Comparison of ENCODE assay signal across 21 cellular contexts in the genomic region with DNA sequence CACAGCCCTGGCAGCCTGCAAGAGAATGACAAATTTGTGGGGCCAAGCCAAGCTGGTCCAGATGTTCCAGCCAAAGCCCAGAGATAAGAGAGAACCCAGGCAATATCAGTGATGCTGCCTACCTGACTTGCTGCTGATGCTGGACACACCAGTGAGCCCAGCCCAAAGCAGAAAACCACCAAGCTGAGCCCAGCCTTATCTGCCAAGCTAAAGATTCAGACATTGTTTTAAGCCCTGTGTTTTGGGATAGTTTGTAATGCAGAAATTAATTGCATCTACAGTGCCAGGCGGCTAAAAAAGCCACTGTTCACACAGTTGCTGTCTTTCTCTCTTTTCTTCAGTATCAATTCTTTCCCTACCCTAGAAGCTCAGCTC. TPM values are rescaled to one million over a fixed set of nuclear protein-coding genes. Genes with fewer than 3 reads are reported as not detected.
DNase-seq lines count a peak whose midpoint lies in the region; ATAC-seq, FAIRE-seq and TF ChIP-seq lines count a peak whose summit lies in the region.
"Had no signal": no experiment of that assay in that cellular context is flagged by ENCODE, and none has a peak within 500 bp of the region (broad histone marks: within the 10 kb centered on the region; RNA-seq: fewer than 3 reads in every experiment).

No MANE protein-coding gene starts in this region.

- peak overlapping the region; percentile 98 for H2AK5ac ChIP-seq in neuronal stem cell (ENCODE audit: low read depth, low read length)

- H3K27me3 Mint-ChIP-seq in GM23338 (ENCODE audit: insufficient read depth, low read depth, poor library complexity) (peaks cover 21% of the 10 kb centered on the region), astrocyte (ENCODE audit: low read depth, unreplicated experiment) (peaks cover 49% of the 10 kb centered on the region)

- H3F3A ChIP-seq in GM23338 (replicated peaks; ENCODE audit: low read depth): no peaks in the 10 kb centered on the region

- TF ChIP-seq EP300 in tibial nerve (IDR thresholded peaks at IDR 0.05): no peak

- 95 to 100% methylated on average over 1 of the region's 1 CpG for WGBS in heart right ventricle, 2 donors
- WGBS in neuronal stem cell (ENCODE audit: extremely low coverage in 2 of 2, insufficient read length in 2 of 2, insufficient replicate concordance in 1 of 2), 2 donors: no CpG with 5 or more reads among the region's 1 CpG
- whole genome bisulfite sequencing in tibial nerve, 2 donors: 88 to 92% methylated on average over 1 of the region's 1 CpG

- H3K4me1 Mint-ChIP-seq in GM23338: peaks cover 28% of the 10 kb centered on the region
- H3K4me1 Mint-ChIP-seq in astrocyte (ENCODE audit: low read depth, unreplicated experiment): no peaks in the 10 kb centered on the region
- H3K4me1 Mint-ChIP-seq: CD14-positive monocyte; CD4-positive, alpha-beta memory T cell had no signal

- no peak for TF ChIP-seq POLR2A in tibial nerve (IDR thresholded peaks at IDR 0.05)

- intact Hi-C loops in Right ventricle myocardium superior (cut with DNase I) (no loop called here), heart right ventricle (cut with DNase I) (no loop called here)

- H3K79me2 ChIP-seq in GM23338 (replicated peaks; ENCODE audit: insufficient read depth): no peaks in the 10 kb centered on the region
- no peaks in the 10 kb centered on the region for H3K79me2 ChIP-seq in astrocyte (ENCODE audit: insufficient read depth, low read length)

- H3K27ac Mint-ChIP-seq in GM23338 (no peak overlapping the region), astrocyte (ENCODE audit: unreplicated experiment) (peak overlapping the region; percentile 18)
- H3K27ac Mint-ChIP-seq: CD14-positive monocyte; CD4-positive, alpha-beta memory T cell had no signal

- H3K23ac ChIP-seq in neuronal stem cell (ENCODE audit: low read depth, low read length, poor library complexity): no peak overlapping the region

- FAIRE-seq in astrocyte (lab: Jason Lieb, UNC): no peak
- FAIRE-seq: GM12878 had no signal

- DNase-seq in Right ventricle myocardium superior (peak; percentile 17), heart right ventricle (no peak), GM23338 (ENCODE audit: low spot score) (no peak), astrocyte (ENCODE audit: low read depth) (no peak), neuronal stem cell (ENCODE audit: low spot score) (no peak), tibial nerve (ENCODE audit: low spot score in 2 of 2) (no peak), T-helper 2 cell (no peak)
- DNase-seq: 8988T; CD4-positive, alpha-beta memory T cell; DND-41; EL; GM23248; H7 had no signal

- no peak overlapping the region for H4K8ac ChIP-seq in neuronal stem cell (ENCODE audit: low read depth, low read length)

- no peak overlapping the region for H3K4me2 ChIP-seq in GM23338
- no peak overlapping the region for H3K4me2 ChIP-seq in astrocyte (ENCODE audit: low read length)
- H3K4me2 ChIP-seq in neuronal stem cell (ENCODE audit: insufficient read depth, low read length, poor library complexity, severe bottlenecking): no peak overlapping the region
- H3K4me2 ChIP-seq: BLaER1 had no signal

- no peak overlapping the region for H3K4me3 ChIP-seq in heart right ventricle
- no peak overlapping the region for H3K4me3 ChIP-seq in GM23338
- no peak overlapping the region for H3K4me3 ChIP-seq in astrocyte (ENCODE audit: insufficient read depth, low read depth, low read length)
- no peak overlapping the region for H3K4me3 ChIP-seq in neuronal stem cell (ENCODE audit: low read length in 2 of 2)
- no peak overlapping the region for H3K4me3 ChIP-seq in tibial nerve
- H3K4me3 ChIP-seq: BLaER1, GM12878, GM23248 had no signal

- peaks cover 8% of the 10 kb centered on the region; the same call in 2 of the 3 replicates for H3K9me3 Mint-ChIP-seq in GM23338
- H3K9me3 Mint-ChIP-seq in astrocyte (ENCODE audit: unreplicated experiment): peaks cover 7% of the 10 kb centered on the region

- H3K9me3 ChIP-seq in heart right ventricle: peaks cover 0 to 8% (median 0%) of the 10 kb centered on the region in 11 donors
- peaks cover 9% of the 10 kb centered on the region for H3K9me3 ChIP-seq in astrocyte (ENCODE audit: insufficient read depth, low read depth, low read length)
- H3K9me3 ChIP-seq in neuronal stem cell (replicated peaks in 1 of 2; ENCODE audit: control insufficient read depth in 2 of 2, insufficient read depth in 1 of 2, low read depth in 1 of 2, low read length in 2 of 2): peaks cover 0 to 4% of the 10 kb centered on the region in 2 donors
- peaks cover 0 to 5% (median 0%) of the 10 kb centered on the region in 4 donors for H3K9me3 ChIP-seq in tibial nerve

- H3K79me1 ChIP-seq in neuronal stem cell (ENCODE audit: low read depth, low read length): no peaks in the 10 kb centered on the region

- peak overlapping the region; percentile 30 for H2BK15ac ChIP-seq in neuronal stem cell (ENCODE audit: low read length)

- H3K18ac ChIP-seq in neuronal stem cell (ENCODE audit: low read length): no peak overlapping the region

- H4K91ac ChIP-seq in neuronal stem cell (ENCODE audit: low read depth, low read length, poor library complexity): no peak overlapping the region

- H3K36me3 Mint-ChIP-seq in GM23338 (ENCODE audit: low read depth) (peaks cover 4% of the 10 kb centered on the region; the same call in 1 of the 3 replicates), astrocyte (ENCODE audit: low read depth, unreplicated experiment) (peaks cover 4% of the 10 kb centered on the region)
- H3K36me3 Mint-ChIP-seq: CD14-positive monocyte had no signal

- H3K9me2 ChIP-seq in GM23338 (ENCODE audit: insufficient read depth): no peaks in the 10 kb centered on the region

- H2BK120ac ChIP-seq in neuronal stem cell (ENCODE audit: low read depth, low read length): no peak overlapping the region

- H2AFZ ChIP-seq in GM23338 (no peak overlapping the region), astrocyte (ENCODE audit: low read depth, low read length) (no peak overlapping the region), neuronal stem cell (ENCODE audit: low read length) (no peak overlapping the region)
- H2AFZ ChIP-seq: GM23248 had no signal

- TF ChIP-seq CTCF in heart right ventricle (IDR thresholded peaks at IDR 0.05): no peak
- TF ChIP-seq CTCF in GM23338 (conservative IDR thresholded peaks at IDR 0.05; ENCODE audit: low read depth in 2 of 2): no peak
- TF ChIP-seq CTCF in astrocyte (IDR thresholded peaks at IDR 0.05; ENCODE audit: insufficient read depth, low read depth, low read length): no peak
- TF ChIP-seq CTCF in tibial nerve (IDR thresholded peaks at IDR 0.05): no peak

- H3K4me1 ChIP-seq in heart right ventricle (peaks cover 0 to 17% (median 0%) of the 10 kb centered on the region in 9 donors), GM23338 (ENCODE audit: insufficient read depth) (peaks cover 23% of the 10 kb centered on the region), astrocyte (ENCODE audit: insufficient read depth, low read length) (peaks cover 10% of the 10 kb centered on the region), neuronal stem cell (ENCODE audit: control insufficient read depth in 2 of 2, insufficient read depth in 1 of 2, low read depth in 1 of 2, low read length in 2 of 2) (peaks cover 9 to 11% of the 10 kb centered on the region in 2 donors), tibial nerve (peaks cover 0 to 16% (median 0%) of the 10 kb centered on the region in 4 donors)

- H2BK12ac ChIP-seq in neuronal stem cell (ENCODE audit: low read length): no peak overlapping the region

- no peak overlapping the region for H3K4me3 Mint-ChIP-seq in GM23338
- no peak overlapping the region for H3K4me3 Mint-ChIP-seq in astrocyte (ENCODE audit: unreplicated experiment)
- H3K4me3 Mint-ChIP-seq: CD14-positive monocyte; CD4-positive, alpha-beta memory T cell had no signal

- H3K36me3 ChIP-seq in heart right ventricle (no peaks in the 10 kb centered on the region), GM23338 (ENCODE audit: insufficient read depth) (no peaks in the 10 kb centered on the region), astrocyte (ENCODE audit: insufficient read depth, low read length) (no peaks in the 10 kb centered on the region), neuronal stem cell (replicated peaks in 1 of 2; ENCODE audit: control insufficient read depth in 2 of 2, insufficient read depth in 2 of 2, low read length in 2 of 2) (no peaks in the 10 kb centered on the region), tibial nerve (no peaks in the 10 kb centered on the region)
- H3K36me3 ChIP-seq: BLaER1 had no signal

- ATAC-seq in Right ventricle myocardium superior (ENCODE audit: poor library complexity) (no peak), heart right ventricle (no peak), GM23338 (no peak), GM19452 (IDR thresholded peaks at IDR 0.05; ENCODE audit: unreplicated experiment) (no peak)
- ATAC-seq: GM12878, HCT116 had no signal

- no peak overlapping the region for H3K14ac ChIP-seq in neuronal stem cell (ENCODE audit: low read length)

- H4K20me1 ChIP-seq in GM23338 (replicated peaks; ENCODE audit: insufficient read depth): no peaks in the 10 kb centered on the region
- no peaks in the 10 kb centered on the region for H4K20me1 ChIP-seq in astrocyte (ENCODE audit: insufficient read depth, low read length)
- H4K20me1 ChIP-seq: BLaER1 had no signal

- H2BK5ac ChIP-seq in neuronal stem cell (ENCODE audit: low read length): no peak overlapping the region

- H3K27ac ChIP-seq in heart right ventricle (no peak overlapping the region), GM23338 (ENCODE audit: low read depth) (no peak overlapping the region), astrocyte (ENCODE audit: low read depth, low read length) (no peak overlapping the region), neuronal stem cell (replicated peaks; ENCODE audit: low read length) (no peak overlapping the region), tibial nerve (no peak overlapping the region)
- H3K27ac ChIP-seq: BLaER1, GM23248 had no signal

- H3K27me3 ChIP-seq in heart right ventricle (no peaks in the 10 kb centered on the region), GM23338 (ENCODE audit: insufficient read depth) (peaks cover 4% of the 10 kb centered on the region; the same call in 1 of the 2 replicates), astrocyte (ENCODE audit: insufficient read depth, low read length) (no peaks in the 10 kb centered on the region), neuronal stem cell (ENCODE audit: control insufficient read depth in 3 of 3, insufficient read depth in 3 of 3, low read depth in 1 of 3, low read length in 3 of 3) (peaks cover 0 to 12% (median 0%) of the 10 kb centered on the region in 3 experiments), tibial nerve (no peaks in the 10 kb centered on the region)
- H3K27me3 ChIP-seq: BLaER1 had no signal

- no peak overlapping the region for H3K9ac ChIP-seq in astrocyte (ENCODE audit: low read length)
- no peak overlapping the region for H3K9ac ChIP-seq in neuronal stem cell (ENCODE audit: low read depth, low read length, poor library complexity)
- H3K9ac ChIP-seq: BLaER1, GM23248 had no signal

- no peak overlapping the region for H3K4ac ChIP-seq in neuronal stem cell (ENCODE audit: low read length)

RNA-seq across cellular contexts. Expression of a gene that starts 8.0 kb away (rescaled TPM):
- total RNA-seq in Right ventricle myocardium superior: 0.22 TPM
- total RNA-seq in heart right ventricle: under 1 TPM in 6 of 10 donors, not detected in 4; 0.12 to 0.23 (median 0.15) TPM
- under 1 TPM; 0.03 to 0.59 TPM for polyA plus RNA-seq in heart right ventricle
- total RNA-seq in GM23338 (2014; rRNA removed; shearing (Covaris generic)): not detected in 2 replicates
- polyA plus RNA-seq in GM23338 (2016; fragmentation: Nextera tagmentation; extraction: Ambion mirVana): not detected in 2 replicates
- not detected in 2 replicates for total RNA-seq in astrocyte
- polyA plus RNA-seq in neuronal stem cell (2013, experiment 1 of 2): 0.06 TPM
- polyA plus RNA-seq in neuronal stem cell (2013, experiment 2 of 2): 0.01 TPM
- not detected for total RNA-seq in tibial nerve
- total RNA-seq: A673; CD4-positive, alpha-beta memory T cell; G401; GM12878; GM23248; H7 had no signal
- polyA plus RNA-seq: AG04450; CD14-positive monocyte; CD4-positive, alpha-beta memory T cell; GM12878; GM23248 had no signal
